In genomic region chr1:205339197-205339702, GRCh38 we compare ENCODE assay signal across 22 cellular contexts. TPM values are rescaled to one million over a fixed set of nuclear protein-coding genes. Genes with fewer than 3 reads are reported as not detected.
DNase-seq lines count a peak whose midpoint lies in the region; ATAC-seq and FAIRE-seq lines count a peak whose summit lies in the region.
"Had no signal": no experiment of that assay in that cellular context is flagged by ENCODE, and none has a peak within 500 bp of the region (broad histone marks: within the 10 kb centered on the region; RNA-seq: fewer than 3 reads in every experiment).

No MANE protein-coding gene starts in this region.

- no peak overlapping the region for H4K8ac ChIP-seq in neuronal stem cell (ENCODE audit: low read depth, low read length)

- no peak overlapping the region for H3K4me2 ChIP-seq in neuronal stem cell (ENCODE audit: insufficient read depth, low read length, poor library complexity, severe bottlenecking)

- H2BK15ac ChIP-seq in neuronal stem cell (ENCODE audit: low read length): no peak overlapping the region

- H2BK5ac ChIP-seq in neuronal stem cell (ENCODE audit: low read length): no peak overlapping the region

- intact Hi-C loops in head of caudate nucleus (cut with DNase I): loop anchor here (5.0 kb wide), 1 partner anchor 148 kb away; no protein-coding TSS in a partner anchor

- no peak overlapping the region for H3K27ac ChIP-seq in neuronal stem cell (replicated peaks; ENCODE audit: low read length)
- no peak overlapping the region for H3K27ac ChIP-seq in small intestine (ENCODE audit: low read depth in 1 of 2, low read length in 1 of 2)
- H3K27ac ChIP-seq: SJSA1 had no signal

- H3K36me3 ChIP-seq in neuronal stem cell (replicated peaks in 1 of 2; ENCODE audit: control insufficient read depth in 2 of 2, insufficient read depth in 2 of 2, low read length in 2 of 2) (peaks cover 0 to 6% of the 10 kb centered on the region in 2 donors), small intestine (ENCODE audit: control insufficient read depth in 2 of 2, insufficient read depth in 2 of 2, low read length in 2 of 2) (no peaks in the 10 kb centered on the region)
- H3K36me3 ChIP-seq: BE2C, MG63, SJSA1 had no signal

- H3K4ac ChIP-seq in neuronal stem cell (ENCODE audit: low read length): no peak overlapping the region

- no peak overlapping the region for H4K91ac ChIP-seq in neuronal stem cell (ENCODE audit: low read depth, low read length, poor library complexity)

- peak overlapping the region; percentile 2 for H3K14ac ChIP-seq in neuronal stem cell (ENCODE audit: low read length)

- no peak for ATAC-seq in stimulated activated naive CD8-positive, alpha-beta T cell treated with anti-CD3 and anti-CD28 coated beads, Interleukin-15, Interleukin-2, amounts not matched to agents 100 U/mL and 50 U/mL, for 24 hours
- ATAC-seq in activated T-helper 17 cell treated with anti-CD3 and anti-CD28 coated beads, Interleukin-2, amount 50 U/mL, for 72 hours (replicated peaks): peak; percentile 10
- ATAC-seq in HG02588 (IDR thresholded peaks at IDR 0.05; ENCODE audit: unreplicated experiment): no peak

- no peaks in the 10 kb centered on the region for H3K36me3 Mint-ChIP-seq in stimulated activated naive CD8-positive, alpha-beta T cell treated with anti-CD3 and anti-CD28 coated beads, Interleukin-15, Interleukin-2, amounts not matched to agents 100 ng/mL and 50 ng/mL, for 24 hours (ENCODE audit: low read depth)
- no peaks in the 10 kb centered on the region for H3K36me3 Mint-ChIP-seq in activated T-helper 17 cell treated with anti-CD3 and anti-CD28 coated beads, Interleukin-2, amount 50 U/mL, for 72 hours (ENCODE audit: low read depth)
- H3K36me3 Mint-ChIP-seq: CD4-positive, CD25-positive, alpha-beta regulatory T cell; IgD-negative memory B cell had no signal

- H3K4me3 ChIP-seq in neuronal stem cell (ENCODE audit: low read length in 2 of 2) (no peak overlapping the region), small intestine (ENCODE audit: low read depth in 1 of 2, low read length in 2 of 2) (no peak overlapping the region)
- H3K4me3 ChIP-seq: MG63, SJSA1 had no signal

- no peaks in the 10 kb centered on the region for H3K9me3 Mint-ChIP-seq in stimulated activated naive CD8-positive, alpha-beta T cell treated with anti-CD3 and anti-CD28 coated beads, Interleukin-15, Interleukin-2, amounts not matched to agents 100 ng/mL and 50 ng/mL, for 24 hours
- no peaks in the 10 kb centered on the region for H3K9me3 Mint-ChIP-seq in activated T-helper 17 cell treated with anti-CD3 and anti-CD28 coated beads, Interleukin-2, amount 50 U/mL, for 72 hours
- H3K9me3 Mint-ChIP-seq: CD4-positive, CD25-positive, alpha-beta regulatory T cell; IgD-negative memory B cell had no signal

- no peak for DNase-seq in stimulated activated naive CD8-positive, alpha-beta T cell treated with anti-CD3 and anti-CD28 coated beads, Interleukin-15, Interleukin-2, amounts not matched to agents 100 U/mL and 50 U/mL, for 24 hours
- DNase-seq in neuronal stem cell (ENCODE audit: low spot score) (no peak), head of caudate nucleus (no peak), small intestine (no peak)
- DNase-seq: BE2C, COR-L47, Kasumi-1, MG63, NCI-H1048, NCI-H1436 treated with DMSO at 0.1 percent for 48 hours, NCI-H2029, NCI-H526 had no signal

- H3K4me1 ChIP-seq in neuronal stem cell (ENCODE audit: control insufficient read depth in 2 of 2, insufficient read depth in 1 of 2, low read depth in 1 of 2, low read length in 2 of 2) (peaks cover 4 to 9% of the 10 kb centered on the region in 2 donors), small intestine (ENCODE audit: control insufficient read depth in 2 of 2, insufficient read depth in 1 of 2, low read depth in 1 of 2, low read length in 1 of 2) (no peaks in the 10 kb centered on the region)
- H3K4me1 ChIP-seq: BE2C had no signal

- no peak overlapping the region for H3K18ac ChIP-seq in neuronal stem cell (ENCODE audit: low read length)

- WGBS in neuronal stem cell (ENCODE audit: extremely low coverage in 2 of 2, insufficient read length in 2 of 2, insufficient replicate concordance in 1 of 2), 2 donors: no CpG with 5 or more reads among the region's 21 CpGs
- WGBS in small intestine, 3 donors: 76 to 88% (median 83%) methylated on average over 21 of the region's 21 CpGs

- no peak overlapping the region for H2AFZ ChIP-seq in neuronal stem cell (ENCODE audit: low read length)

- H3K9ac ChIP-seq in neuronal stem cell (ENCODE audit: low read depth, low read length, poor library complexity): peak overlapping the region; percentile 13

- H2BK120ac ChIP-seq in neuronal stem cell (ENCODE audit: low read depth, low read length): no peak overlapping the region

- H3K27me3 Mint-ChIP-seq in stimulated activated naive CD8-positive, alpha-beta T cell treated with anti-CD3 and anti-CD28 coated beads, Interleukin-15, Interleukin-2, amounts not matched to agents 100 ng/mL and 50 ng/mL, for 24 hours: peaks cover 19% of the 10 kb centered on the region
- H3K27me3 Mint-ChIP-seq in activated T-helper 17 cell treated with anti-CD3 and anti-CD28 coated beads, Interleukin-2, amount 50 U/mL, for 72 hours: peaks cover 12% of the 10 kb centered on the region

- H3K27me3 ChIP-seq in neuronal stem cell (ENCODE audit: control insufficient read depth in 3 of 3, insufficient read depth in 3 of 3, low read depth in 1 of 3, low read length in 3 of 3) (peaks cover 0 to 27% (median 10%) of the 10 kb centered on the region in 3 experiments), small intestine (ENCODE audit: control insufficient read depth in 2 of 2, insufficient read depth in 2 of 2, low read length in 2 of 2) (peaks cover 0 to 1% of the 10 kb centered on the region in 2 donors)

- no peak overlapping the region for H2BK12ac ChIP-seq in neuronal stem cell (ENCODE audit: low read length)

- peak overlapping the region; percentile 5 for H3K27ac Mint-ChIP-seq in stimulated activated naive CD8-positive, alpha-beta T cell treated with anti-CD3 and anti-CD28 coated beads, Interleukin-15, Interleukin-2, amounts not matched to agents 100 ng/mL and 50 ng/mL, for 24 hours
- H3K27ac Mint-ChIP-seq in activated T-helper 17 cell treated with anti-CD3 and anti-CD28 coated beads, Interleukin-2, amount 50 U/mL, for 72 hours: no peak overlapping the region
- H3K27ac Mint-ChIP-seq: IgD-negative memory B cell had no signal

- H3K4me3 Mint-ChIP-seq in stimulated activated naive CD8-positive, alpha-beta T cell treated with anti-CD3 and anti-CD28 coated beads, Interleukin-15, Interleukin-2, amounts not matched to agents 100 ng/mL and 50 ng/mL, for 24 hours: no peak overlapping the region
- H3K4me3 Mint-ChIP-seq in activated T-helper 17 cell treated with anti-CD3 and anti-CD28 coated beads, Interleukin-2, amount 50 U/mL, for 72 hours: no peak overlapping the region
- H3K4me3 Mint-ChIP-seq: CD4-positive, CD25-positive, alpha-beta regulatory T cell had no signal

- FAIRE-seq in small intestine (lab: Jason Lieb, UNC): no peak
- FAIRE-seq: G401.6, H54, HTR-8/SVneo had no signal

- peaks cover 8% of the 10 kb centered on the region for H3K4me1 Mint-ChIP-seq in stimulated activated naive CD8-positive, alpha-beta T cell treated with anti-CD3 and anti-CD28 coated beads, Interleukin-15, Interleukin-2, amounts not matched to agents 100 ng/mL and 50 ng/mL, for 24 hours (ENCODE audit: low read depth)
- H3K4me1 Mint-ChIP-seq in activated T-helper 17 cell treated with anti-CD3 and anti-CD28 coated beads, Interleukin-2, amount 50 U/mL, for 72 hours: peaks cover 4% of the 10 kb centered on the region

- H3K23ac ChIP-seq in neuronal stem cell (ENCODE audit: low read depth, low read length, poor library complexity): peak overlapping the region; percentile 21

- H3K79me1 ChIP-seq in neuronal stem cell (ENCODE audit: low read depth, low read length): no peaks in the 10 kb centered on the region

- H2AK5ac ChIP-seq in neuronal stem cell (ENCODE audit: low read depth, low read length): no peak overlapping the region

- H3K9me3 ChIP-seq in neuronal stem cell (replicated peaks in 1 of 2; ENCODE audit: control insufficient read depth in 2 of 2, insufficient read depth in 1 of 2, low read depth in 1 of 2, low read length in 2 of 2) (peaks cover 0 to 2% of the 10 kb centered on the region in 2 donors), small intestine (ENCODE audit: control insufficient read depth, low read depth) (no peaks in the 10 kb centered on the region)
- H3K9me3 ChIP-seq: BE2C, MG63, SJSA1 had no signal

RNA-seq across cellular contexts. Expression of gene KLHDC8A, which starts 17.5 kb away (rescaled TPM):
- total RNA-seq in activated T-helper 17 cell treated with anti-CD3 and anti-CD28 coated beads, Interleukin-2, amount 50 U/mL, for 72 hours: not detected
- polyA plus RNA-seq in neuronal stem cell (2013, experiment 1 of 2): 87.2 TPM
- 86.1 TPM for polyA plus RNA-seq in neuronal stem cell (2013, experiment 2 of 2)
- 1 to 10 TPM in 2 of 3 donors, under 1 TPM in 1; 0.22 to 1.7 (median 1.1) TPM for polyA plus RNA-seq in small intestine
- total RNA-seq: A172; CD4-positive, CD25-positive, alpha-beta regulatory T cell; SJSA1 had no signal

RNA-seq across cellular contexts. Expression of gene NUAK2, which starts 17.7 kb away (rescaled TPM):
- 1 to 10 TPM; 1.2 to 2.9 TPM for total RNA-seq in activated T-helper 17 cell treated with anti-CD3 and anti-CD28 coated beads, Interleukin-2, amount 50 U/mL, for 72 hours
- 55.9 TPM for polyA plus RNA-seq in neuronal stem cell (2013, experiment 1 of 2)
- polyA plus RNA-seq in neuronal stem cell (2013, experiment 2 of 2): 57.2 TPM
- polyA plus RNA-seq in small intestine: 10 to 100 TPM in 1 of 3 donors, 1 to 10 TPM in 2; 8.5 to 16.2 (median 8.9) TPM
